Comparison of ENCODE assay signal across 1 cellular context in the genomic region with DNA sequence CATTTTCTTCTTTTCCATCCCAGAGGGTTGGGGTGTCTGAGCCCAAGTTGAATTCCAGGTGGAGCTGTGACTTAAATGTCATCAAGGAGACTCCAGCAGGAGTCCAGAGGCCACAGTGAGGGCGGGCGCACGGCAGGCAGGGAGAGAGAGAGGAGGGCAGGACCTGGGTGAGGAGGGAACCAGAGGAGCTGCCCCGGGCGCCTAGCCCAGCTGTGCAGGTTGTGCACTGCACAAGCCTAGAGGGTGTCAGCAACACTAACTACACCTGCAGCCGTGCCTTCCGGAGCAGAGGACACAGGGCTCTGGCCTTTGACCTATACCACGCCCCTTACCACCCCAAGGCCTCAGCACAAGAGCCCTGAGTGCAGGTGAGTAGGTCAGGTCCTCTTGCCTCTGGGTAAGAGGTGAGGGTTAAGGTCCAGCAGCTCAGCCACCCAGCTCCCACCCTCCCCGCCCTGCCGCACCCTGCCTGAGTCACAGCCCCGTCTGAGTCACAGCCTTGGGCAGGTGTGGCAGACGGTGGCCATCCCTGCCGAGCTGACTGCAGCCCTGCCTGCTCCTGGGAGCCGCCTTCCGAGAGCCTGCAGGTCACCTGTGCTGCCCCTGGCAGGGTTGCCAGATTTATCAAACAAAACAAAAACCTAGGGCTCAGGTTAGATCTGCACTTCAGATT.
TF ChIP-seq lines count a peak whose summit lies in the region.

No MANE protein-coding gene starts in this region.

TF ChIP-seq in SK-N-SH treated with all-trans-retinoic acid at 6 μM for 48 hours, 23 proteins besides CTCF, POLR2A, EP300 and RAD21:
- TF ChIP-seq ESRRG (CRISPR knock-in tag; IDR thresholded peaks at IDR 0.05) = no peak
- no peak for TF ChIP-seq TCF4 (CRISPR knock-in tag; IDR thresholded peaks at IDR 0.05; ENCODE audit: borderline replicate concordance)
- TF ChIP-seq ARNTL (CRISPR knock-in tag; IDR thresholded peaks at IDR 0.05; ENCODE audit: borderline replicate concordance, low read depth) = no peak
- TF ChIP-seq OSR1 (CRISPR knock-in tag; IDR thresholded peaks at IDR 0.05) = no peak
- TF ChIP-seq TOX (CRISPR knock-in tag; IDR thresholded peaks at IDR 0.05; ENCODE audit: borderline replicate concordance) = no peak
- no peak for TF ChIP-seq ZFP30 (CRISPR knock-in tag; IDR thresholded peaks at IDR 0.05)
- TF ChIP-seq, protein P1, sequence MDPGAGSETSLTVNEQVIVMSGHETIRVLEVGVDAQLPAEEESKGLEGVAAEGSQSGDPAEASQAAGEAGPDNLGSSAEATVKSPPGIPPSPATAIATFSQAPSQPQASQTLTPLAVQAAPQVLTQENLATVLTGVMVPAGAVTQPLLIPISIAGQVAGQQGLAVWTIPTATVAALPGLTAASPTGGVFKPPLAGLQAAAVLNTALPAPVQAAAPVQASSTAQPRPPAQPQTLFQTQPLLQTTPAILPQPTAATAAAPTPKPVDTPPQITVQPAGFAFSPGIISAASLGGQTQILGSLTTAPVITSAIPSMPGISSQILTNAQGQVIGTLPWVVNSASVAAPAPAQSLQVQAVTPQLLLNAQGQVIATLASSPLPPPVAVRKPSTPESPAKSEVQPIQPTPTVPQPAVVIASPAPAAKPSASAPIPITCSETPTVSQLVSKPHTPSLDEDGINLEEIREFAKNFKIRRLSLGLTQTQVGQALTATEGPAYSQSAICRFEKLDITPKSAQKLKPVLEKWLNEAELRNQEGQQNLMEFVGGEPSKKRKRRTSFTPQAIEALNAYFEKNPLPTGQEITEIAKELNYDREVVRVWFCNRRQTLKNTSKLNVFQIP (CRISPR knock-in tag; IDR thresholded peaks at IDR 0.05; ENCODE audit: borderline replicate concordance, low read depth) = no peak
- TF ChIP-seq, protein P2, sequence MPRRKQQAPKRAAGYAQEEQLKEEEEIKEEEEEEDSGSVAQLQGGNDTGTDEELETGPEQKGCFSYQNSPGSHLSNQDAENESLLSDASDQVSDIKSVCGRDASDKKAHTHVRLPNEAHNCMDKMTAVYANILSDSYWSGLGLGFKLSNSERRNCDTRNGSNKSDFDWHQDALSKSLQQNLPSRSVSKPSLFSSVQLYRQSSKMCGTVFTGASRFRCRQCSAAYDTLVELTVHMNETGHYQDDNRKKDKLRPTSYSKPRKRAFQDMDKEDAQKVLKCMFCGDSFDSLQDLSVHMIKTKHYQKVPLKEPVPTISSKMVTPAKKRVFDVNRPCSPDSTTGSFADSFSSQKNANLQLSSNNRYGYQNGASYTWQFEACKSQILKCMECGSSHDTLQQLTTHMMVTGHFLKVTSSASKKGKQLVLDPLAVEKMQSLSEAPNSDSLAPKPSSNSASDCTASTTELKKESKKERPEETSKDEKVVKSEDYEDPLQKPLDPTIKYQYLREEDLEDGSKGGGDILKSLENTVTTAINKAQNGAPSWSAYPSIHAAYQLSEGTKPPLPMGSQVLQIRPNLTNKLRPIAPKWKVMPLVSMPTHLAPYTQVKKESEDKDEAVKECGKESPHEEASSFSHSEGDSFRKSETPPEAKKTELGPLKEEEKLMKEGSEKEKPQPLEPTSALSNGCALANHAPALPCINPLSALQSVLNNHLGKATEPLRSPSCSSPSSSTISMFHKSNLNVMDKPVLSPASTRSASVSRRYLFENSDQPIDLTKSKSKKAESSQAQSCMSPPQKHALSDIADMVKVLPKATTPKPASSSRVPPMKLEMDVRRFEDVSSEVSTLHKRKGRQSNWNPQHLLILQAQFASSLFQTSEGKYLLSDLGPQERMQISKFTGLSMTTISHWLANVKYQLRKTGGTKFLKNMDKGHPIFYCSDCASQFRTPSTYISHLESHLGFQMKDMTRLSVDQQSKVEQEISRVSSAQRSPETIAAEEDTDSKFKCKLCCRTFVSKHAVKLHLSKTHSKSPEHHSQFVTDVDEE (CRISPR knock-in tag; IDR thresholded peaks at IDR 0.05) = no peak
- no peak for TF ChIP-seq ZC3H10 (CRISPR knock-in tag; IDR thresholded peaks at IDR 0.05)
- TF ChIP-seq GLIS3 (CRISPR knock-in tag; IDR thresholded peaks at IDR 0.05) = no peak
- TF ChIP-seq ZNF565 (CRISPR knock-in tag; conservative IDR thresholded peaks at IDR 0.05; ENCODE audit: low read depth) = no peak
- TF ChIP-seq, protein P3, sequence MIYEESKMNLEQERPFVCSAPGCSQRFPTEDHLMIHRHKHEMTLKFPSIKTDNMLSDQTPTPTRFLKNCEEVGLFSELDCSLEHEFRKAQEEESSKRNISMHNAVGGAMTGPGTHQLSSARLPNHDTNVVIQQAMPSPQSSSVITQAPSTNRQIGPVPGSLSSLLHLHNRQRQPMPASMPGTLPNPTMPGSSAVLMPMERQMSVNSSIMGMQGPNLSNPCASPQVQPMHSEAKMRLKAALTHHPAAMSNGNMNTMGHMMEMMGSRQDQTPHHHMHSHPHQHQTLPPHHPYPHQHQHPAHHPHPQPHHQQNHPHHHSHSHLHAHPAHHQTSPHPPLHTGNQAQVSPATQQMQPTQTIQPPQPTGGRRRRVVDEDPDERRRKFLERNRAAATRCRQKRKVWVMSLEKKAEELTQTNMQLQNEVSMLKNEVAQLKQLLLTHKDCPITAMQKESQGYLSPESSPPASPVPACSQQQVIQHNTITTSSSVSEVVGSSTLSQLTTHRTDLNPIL (CRISPR knock-in tag; IDR thresholded peaks at IDR 0.05; ENCODE audit: low read depth) = no peak
- no peak for TF ChIP-seq SNAI2 (CRISPR knock-in tag; IDR thresholded peaks at IDR 0.05)
- no peak for TF ChIP-seq CSDC2 (CRISPR knock-in tag; IDR thresholded peaks at IDR 0.05)
